ENCODE assay signal across 8 cellular contexts in genomic region chr19:15222738-15223648, GRCh38. TPM values are rescaled to one million over a fixed set of nuclear protein-coding genes. Genes with fewer than 3 reads are reported as not detected.
A peak's percentile ranks its signal among the peaks of the same experiment; 100 is the strongest.
DNase-seq lines count a peak whose midpoint lies in the region; ATAC-seq, FAIRE-seq and TF ChIP-seq lines count a peak whose summit lies in the region.

No MANE protein-coding gene starts in this region.

- H3K4me3 ChIP-seq in kidney epithelial cell (ENCODE audit: low read depth, low read length) = peak overlapping the region; percentile 65

- H3K27me3 ChIP-seq in kidney epithelial cell (ENCODE audit: control insufficient read depth, insufficient read depth, low read length) = no peaks in the 10 kb centered on the region

- ATAC-seq in HG03196 (IDR thresholded peaks at IDR 0.05; ENCODE audit: unreplicated experiment) = peak; percentile 69

- H3K27ac ChIP-seq in cingulate gyrus (ENCODE audit: low read depth, low read length) = peak overlapping the region; percentile 72

- peak; percentile 96 for FAIRE-seq in GM18507 (lab: Jason Lieb, UNC)

- H3K36me3 ChIP-seq in kidney epithelial cell (ENCODE audit: control insufficient read depth, insufficient read depth, low read length) = no peaks in the 10 kb centered on the region

- TF ChIP-seq CTCF in kidney epithelial cell (IDR thresholded peaks at IDR 0.05; ENCODE audit: insufficient read depth, low read length, poor library complexity, severe bottlenecking) = no peak

- peak; percentile 98 for DNase-seq in GM18507 (ENCODE audit: extremely low spot score, insufficient read length, low read depth)
- DNase-seq in NCI-H460 (ENCODE audit: extremely low read depth, low read depth) = peak; percentile 81
- DNase-seq in activated CD4-positive, alpha-beta T cell treated with anti-CD3 and anti-CD28 coated beads for 48 hours = peak; percentile 83
- peak; percentile 82 for DNase-seq in kidney epithelial cell (ENCODE audit: low read depth)
- peak; percentile 89 for DNase-seq in stimulated activated CD4-positive, alpha-beta T cell treated with anti-CD3 and anti-CD28 coated beads, Interleukin-15, amount 100 ng/mL, for 24 hours
- no peak for DNase-seq in cortex of kidney (lab: John Stamatoyannopoulos, UW)

RNA-seq across cellular contexts. Expression of gene EPHX3, which starts 9.3 kb away (rescaled TPM):
- total RNA-seq in NCI-H460 (2014; rRNA removed; shearing (Covaris generic)) = 0.17 and 0.22 TPM in 2 replicates
- not detected in 2 replicates for polyA plus RNA-seq in NCI-H460 (2014; cell fraction: nucleus; rRNA removed)
- total RNA-seq in kidney epithelial cell = 0.79 and 3.4 TPM in 2 replicates

RNA-seq across cellular contexts. Expression of gene NOTCH3, which starts 22.2 kb away (rescaled TPM):
- total RNA-seq in NCI-H460 (2014; rRNA removed; shearing (Covaris generic)) = 47.3 and 50.5 TPM in 2 replicates
- polyA plus RNA-seq in NCI-H460 (2014; cell fraction: nucleus; rRNA removed) = 65.2 and 79.2 TPM in 2 replicates
- 32.8 and 34.0 TPM in 2 replicates for total RNA-seq in kidney epithelial cell
